Comparison of ENCODE assay signal across 22 cellular contexts in genomic region chr3:178201714-178202113, GRCh38.
A peak's percentile ranks its signal among the peaks of the same experiment; 100 is the strongest.
DNase-seq lines count a peak whose midpoint lies in the region; FAIRE-seq and TF ChIP-seq lines count a peak whose summit lies in the region.
"Had no signal": no experiment of that assay in that cellular context is flagged by ENCODE, and none has a peak within 500 bp of the region (broad histone marks: within the 10 kb centered on the region; RNA-seq: fewer than 3 reads in every experiment).

No MANE protein-coding gene starts in this region.

- H3K27me3 ChIP-seq in endothelial cell of umbilical vein (ENCODE audit: control insufficient read depth in 2 of 2, insufficient read depth in 2 of 2, low read length in 2 of 2), result no peaks in the 10 kb centered on the region
- H3K27me3 ChIP-seq in parathyroid adenoma (ENCODE audit: control insufficient read depth, insufficient read depth, low read length), result no peaks in the 10 kb centered on the region
- H3K27me3 ChIP-seq: BLaER1 treated with 17β-estradiol and CSF1 and Interleukin-3, amounts not matched to agents 10 nM and 100 nM; SJSA1 had no signal

- H3K27ac ChIP-seq in endothelial cell of umbilical vein (ENCODE audit: insufficient read depth, low read depth, low read length) (peak overlapping the region; percentile 28), parathyroid adenoma (no peak overlapping the region)
- H3K27ac ChIP-seq: BLaER1 treated with 17β-estradiol and CSF1 and Interleukin-3, amounts not matched to agents 10 nM and 100 nM; KMS-11; PC-9; SJSA1 had no signal

- no peaks in the 10 kb centered on the region for H3K9me1 ChIP-seq in endothelial cell of umbilical vein (replicated peaks; ENCODE audit: control insufficient read depth, extremely low read depth, insufficient read depth, low read length)

- no peak for TF ChIP-seq POLR2A in endothelial cell of umbilical vein (IDR thresholded peaks at IDR 0.05; ENCODE audit: low read depth, low read length)

- H3K9me3 ChIP-seq in endothelial cell of umbilical vein (replicated peaks; ENCODE audit: control insufficient read depth, insufficient read depth, low read length), result no peaks in the 10 kb centered on the region
- H3K9me3 ChIP-seq in parathyroid adenoma (ENCODE audit: control insufficient read depth, low read length), result no peaks in the 10 kb centered on the region
- H3K9me3 ChIP-seq: SJSA1 had no signal

- H3K4me2 ChIP-seq in endothelial cell of umbilical vein (ENCODE audit: insufficient read depth, low read length), result peak overlapping the region; percentile 32
- H3K4me2 ChIP-seq in parathyroid adenoma (ENCODE audit: low read length), result no peak overlapping the region
- H3K4me2 ChIP-seq: BLaER1 treated with 17β-estradiol and CSF1 and Interleukin-3, amounts not matched to agents 10 nM and 100 nM; KMS-11; PC-9 had no signal

- H3K4me3 ChIP-seq in endothelial cell of umbilical vein (replicated peaks in 1 of 3; ENCODE audit: insufficient read depth in 1 of 3, low read depth in 1 of 3, low read length in 3 of 3) (no peak overlapping the region), parathyroid adenoma (ENCODE audit: low read depth, low read length) (no peak overlapping the region)
- H3K4me3 ChIP-seq: BLaER1 treated with 17β-estradiol and CSF1 and Interleukin-3, amounts not matched to agents 10 nM and 100 nM; PC-9; SJSA1 had no signal

- H3K79me2 ChIP-seq in endothelial cell of umbilical vein (ENCODE audit: control insufficient read depth, insufficient read depth, low read length) (no peaks in the 10 kb centered on the region), parathyroid adenoma (no peaks in the 10 kb centered on the region)

- no peaks in the 10 kb centered on the region for H4K20me1 ChIP-seq in endothelial cell of umbilical vein (replicated peaks; ENCODE audit: control insufficient read depth, extremely low read depth, insufficient read depth, low read length)
- H4K20me1 ChIP-seq: BLaER1 treated with 17β-estradiol and CSF1 and Interleukin-3, amounts not matched to agents 10 nM and 100 nM had no signal

- TF ChIP-seq CTCF in endothelial cell of umbilical vein (IDR thresholded peaks at IDR 0.05; ENCODE audit: extremely low read depth in 1 of 2, insufficient read depth in 1 of 2, low read depth in 1 of 2, low read length in 2 of 2) (no peak), parathyroid adenoma (IDR thresholded peaks at IDR 0.05) (no peak)

- H3K9ac ChIP-seq in endothelial cell of umbilical vein (replicated peaks; ENCODE audit: extremely low read depth, insufficient read depth, low read length), result no peak overlapping the region
- no peak overlapping the region for H3K9ac ChIP-seq in parathyroid adenoma
- H3K9ac ChIP-seq: BLaER1 treated with 17β-estradiol and CSF1 and Interleukin-3, amounts not matched to agents 10 nM and 100 nM; KMS-11 had no signal

- DNase-seq in NCI-H82 (lab: John Stamatoyannopoulos, UW), result peak; percentile 26
- DNase-seq in NCI-H82 treated with DMSO at 0.1 percent for 48 hours (lab: John Stamatoyannopoulos, UW; ENCODE audit: unreplicated experiment), result no peak
- peak; percentile 40 for DNase-seq in NCI-H748 treated with DMSO at 0.1 percent for 48 hours (lab: John Stamatoyannopoulos, UW)
- DNase-seq in endothelial cell of umbilical vein (ENCODE audit: low read depth, low spot score), result no peak
- DNase-seq in NCI-H1930 (lab: John Stamatoyannopoulos, UW), result no peak
- no peak for DNase-seq in NK-92 treated with Interleukin-12 subunit alpha and Interleukin-12 subunit beta, amount 100 ng/mL, for 24 hours (lab: John Stamatoyannopoulos, UW)
- DNase-seq in cerebellum (ENCODE audit: low spot score), result no peak
- DNase-seq: AML-193; CD4-positive, alpha-beta T cell; MM.1S; NCI-H2029 treated with DMSO at 0.1 percent for 48 hours; NCI-H2171; NCI-H226; NCI-H510A; NCI-H69; PC-9 had no signal

- BruUV-seq in endothelial cell of umbilical vein (replicated peaks; lab: Mats Ljungman, UMichigan), result no TSS peak

- CTCF ChIA-PET in endothelial cell of umbilical vein (lab: Charles Lee), result no interaction called here

- POLR2A ChIA-PET in endothelial cell of umbilical vein (lab: Charles Lee), result no interaction called here

- intact Hi-C loops in endothelial cell of umbilical vein (cut with micrococcal nuclease), result loop anchor here (1.0 to 2.0 kb wide), 3 partner anchors 31 to 53 kb away; no protein-coding TSS in a partner anchor

- H3K36me3 ChIP-seq in endothelial cell of umbilical vein (ENCODE audit: control insufficient read depth in 2 of 2, extremely low read depth in 1 of 2, insufficient read depth in 2 of 2, low read length in 2 of 2) (no peaks in the 10 kb centered on the region), parathyroid adenoma (ENCODE audit: control insufficient read depth, insufficient read depth, low read length) (no peaks in the 10 kb centered on the region)
- H3K36me3 ChIP-seq: BLaER1 treated with 17β-estradiol and CSF1 and Interleukin-3, amounts not matched to agents 10 nM and 100 nM; SJSA1 had no signal

- H2AFZ ChIP-seq in endothelial cell of umbilical vein (ENCODE audit: low read depth, low read length) (no peak overlapping the region), parathyroid adenoma (peak overlapping the region; percentile 30)
- H2AFZ ChIP-seq: PC-9 had no signal

- dilution Hi-C loops in endothelial cell of umbilical vein (cut with MboI; ENCODE audit: extremely low pct_ligation_motif_present, low sequenced_read_pairs), result no loop called here

- FAIRE-seq in endothelial cell of umbilical vein (lab: Jason Lieb, UNC), result no peak
- FAIRE-seq: G401.6, H54 had no signal

- H3K4me1 ChIP-seq in endothelial cell of umbilical vein (ENCODE audit: control insufficient read depth, extremely low read depth, insufficient read depth, low read length) (peaks cover 14% of the 10 kb centered on the region), parathyroid adenoma (peaks cover 24% of the 10 kb centered on the region)
- H3K4me1 ChIP-seq: SJSA1 had no signal

TF ChIP-seq in endothelial cell of umbilical vein, 7 proteins besides CTCF, POLR2A, EP300 and RAD21:
- TF ChIP-seq MAX (IDR thresholded peaks at IDR 0.05; ENCODE audit: insufficient read depth, insufficient read length), result no peak
TF ChIP-seq in endothelial cell of umbilical vein: peak in this region for 0.

Comparison
In these comparisons a context has a peak if more than half of its experiments do, and no peak if none do; other contexts are left out.
1. DNase-seq: peak in NCI-H82 (single experiment) and NCI-H748 treated with DMSO at 0.1 percent for 48 hours (single experiment); none in NCI-H82 treated with DMSO at 0.1 percent for 48 hours (single experiment), endothelial cell of umbilical vein (single experiment), NCI-H1930 (0 of 2), NK-92 treated with Interleukin-12 subunit alpha and Interleukin-12 subunit beta, amount 100 ng/mL, for 24 hours (single experiment) and cerebellum (single experiment).